8 cellular contexts compared by ENCODE assay signal in genomic region chr15:68056097-68056865, GRCh38. TPM values are rescaled to one million over a fixed set of nuclear protein-coding genes. Genes with fewer than 3 reads are reported as not detected.
DNase-seq lines count a peak whose midpoint lies in the region; ATAC-seq, FAIRE-seq and TF ChIP-seq lines count a peak whose summit lies in the region.

No MANE protein-coding gene starts in this region.

- H3K27me3 ChIP-seq in testis = no peaks in the 10 kb centered on the region

- H3K36me3 ChIP-seq in testis (ENCODE audit: low read depth, missing control alignments) = no peaks in the 10 kb centered on the region

- intact Hi-C loops in activated CD8-positive, alpha-beta T cell treated with anti-CD3 and anti-CD28 coated beads for 36 hours (cut with micrococcal nuclease) = no loop called here
- intact Hi-C loops in testis (cut with DNase I; ENCODE audit: low total_unique reads) = no loop called here

- POLR2A ChIA-PET in activated CD4-positive, alpha-beta T cell treated with anti-CD3 and anti-CD28 coated beads, Interleukin-2, amount 10 ng/mL, durations not matched to agents 7 days and 5 days (lab: Charles Lee) = no interaction called here
- POLR2A ChIA-PET in activated CD8-positive, alpha-beta T cell treated with anti-CD3 and anti-CD28 coated beads for 36 hours (lab: Charles Lee) = interaction anchor here (0.6 to 2.5 kb wide), 7 partner anchors 8 to 222 kb away, joined by 3 to 12 read pairs (median 5); partner anchors contain the start of genes CLN6 and FEM1B

- ATAC-seq in activated CD8-positive, alpha-beta T cell treated with anti-CD3 and anti-CD28 coated beads for 36 hours = no peak
- no peak for ATAC-seq in GM19035 (IDR thresholded peaks at IDR 0.05; ENCODE audit: unreplicated experiment)
- ATAC-seq in GM18870 (IDR thresholded peaks at IDR 0.05; ENCODE audit: unreplicated experiment) = no peak

- TF ChIP-seq POLR2A in testis (IDR thresholded peaks at IDR 0.05) = no peak
- no peak for TF ChIP-seq POLR2A in GM12892 (IDR thresholded peaks at IDR 0.05; ENCODE audit: low read depth, low read length)

- WGBS in testis, 2 donors = 27 to 32% methylated on average over 5 of the region's 5 CpGs

- peaks cover 5% of the 10 kb centered on the region for H3K9me3 Mint-ChIP-seq in activated CD4-positive, alpha-beta T cell treated with anti-CD3 and anti-CD28 coated beads, Interleukin-2, amount 10 ng/mL, durations not matched to agents 7 days and 5 days
- H3K9me3 Mint-ChIP-seq in activated CD8-positive, alpha-beta T cell treated with anti-CD3 and anti-CD28 coated beads for 36 hours = no peaks in the 10 kb centered on the region
- no peaks in the 10 kb centered on the region for H3K9me3 Mint-ChIP-seq in immature natural killer cell

- no peaks in the 10 kb centered on the region for H3K9me3 ChIP-seq in testis

- CTCF ChIA-PET in activated CD4-positive, alpha-beta T cell treated with anti-CD3 and anti-CD28 coated beads, Interleukin-2, amount 10 ng/mL, durations not matched to agents 7 days and 5 days (lab: Charles Lee) = no interaction called here
- CTCF ChIA-PET in activated CD8-positive, alpha-beta T cell treated with anti-CD3 and anti-CD28 coated beads for 36 hours (lab: Charles Lee) = no interaction called here

- H3K4me1 ChIP-seq in testis = peaks cover 22% of the 10 kb centered on the region

- H3K4me1 Mint-ChIP-seq in activated CD4-positive, alpha-beta T cell treated with anti-CD3 and anti-CD28 coated beads, Interleukin-2, amount 10 ng/mL, durations not matched to agents 7 days and 5 days = peaks cover 44% of the 10 kb centered on the region
- H3K4me1 Mint-ChIP-seq in activated CD8-positive, alpha-beta T cell treated with anti-CD3 and anti-CD28 coated beads for 36 hours (ENCODE audit: low read depth) = peaks cover 50% of the 10 kb centered on the region
- peaks cover 61 to 67% of the 10 kb centered on the region in 2 donors for H3K4me1 Mint-ChIP-seq in immature natural killer cell

- peaks cover 9% of the 10 kb centered on the region for H3K27me3 Mint-ChIP-seq in activated CD4-positive, alpha-beta T cell treated with anti-CD3 and anti-CD28 coated beads, Interleukin-2, amount 10 ng/mL, durations not matched to agents 7 days and 5 days
- peaks cover 7% of the 10 kb centered on the region for H3K27me3 Mint-ChIP-seq in activated CD8-positive, alpha-beta T cell treated with anti-CD3 and anti-CD28 coated beads for 36 hours
- peaks cover 3 to 11% (median 5%) of the 10 kb centered on the region in 3 donors for H3K27me3 Mint-ChIP-seq in immature natural killer cell (ENCODE audit: low read depth in 3 of 3)

- H3K27ac ChIP-seq in testis = peak overlapping the region in 1 of 2 donors; percentile 96

- FAIRE-seq in GM12892 (lab: Jason Lieb, UNC) = no peak

- peaks cover 26% of the 10 kb centered on the region for H3K36me3 Mint-ChIP-seq in activated CD4-positive, alpha-beta T cell treated with anti-CD3 and anti-CD28 coated beads, Interleukin-2, amount 10 ng/mL, durations not matched to agents 7 days and 5 days (ENCODE audit: low read depth)
- H3K36me3 Mint-ChIP-seq in activated CD8-positive, alpha-beta T cell treated with anti-CD3 and anti-CD28 coated beads for 36 hours (ENCODE audit: low read depth) = peaks cover 2% of the 10 kb centered on the region
- H3K36me3 Mint-ChIP-seq in immature natural killer cell = no peaks in the 10 kb centered on the region

- no peak for TF ChIP-seq CTCF in activated CD8-positive, alpha-beta T cell treated with anti-CD3 and anti-CD28 coated beads for 36 hours (IDR thresholded peaks at IDR 0.05)
- no peak for TF ChIP-seq CTCF in testis (IDR thresholded peaks at IDR 0.05)

- H3K4me3 Mint-ChIP-seq in activated CD4-positive, alpha-beta T cell treated with anti-CD3 and anti-CD28 coated beads, Interleukin-2, amount 10 ng/mL, durations not matched to agents 7 days and 5 days = peak overlapping the region; percentile 93
- peak overlapping the region; percentile 84 for H3K4me3 Mint-ChIP-seq in activated CD8-positive, alpha-beta T cell treated with anti-CD3 and anti-CD28 coated beads for 36 hours
- H3K4me3 Mint-ChIP-seq in immature natural killer cell = peak overlapping the region; percentile 86 to 96 (median 92)

- DNase-seq in activated CD4-positive, alpha-beta T cell treated with anti-CD3 and anti-CD28 coated beads, Interleukin-2, amount 10 ng/mL, durations not matched to agents 7 days and 5 days = no peak
- DNase-seq in activated CD4-positive, alpha-beta T cell treated with anti-CD3 and anti-CD28 coated beads, Interleukin-2, amount 50 U/mL, for 4 hours = no peak
- DNase-seq in activated CD8-positive, alpha-beta T cell treated with anti-CD3 and anti-CD28 coated beads for 36 hours = no peak
- DNase-seq in immature natural killer cell (no peak), testis (no peak), GM12892 (ENCODE audit: insufficient read length) (no peak)

- H3K27ac Mint-ChIP-seq in activated CD4-positive, alpha-beta T cell treated with anti-CD3 and anti-CD28 coated beads, Interleukin-2, amount 10 ng/mL, durations not matched to agents 7 days and 5 days = no peak overlapping the region
- peak overlapping the region; percentile 14 for H3K27ac Mint-ChIP-seq in activated CD8-positive, alpha-beta T cell treated with anti-CD3 and anti-CD28 coated beads for 36 hours
- H3K27ac Mint-ChIP-seq in immature natural killer cell = peak overlapping the region; percentile 19 to 91 (median 61)

- H3K4me3 ChIP-seq in testis = peak overlapping the region; percentile 94 to 100

RNA-seq across cellular contexts. Expression of gene PIAS1, which starts 2.2 kb away (rescaled TPM):
- total RNA-seq in activated CD4-positive, alpha-beta T cell treated with anti-CD3 and anti-CD28 coated beads, Interleukin-2, amount 10 ng/mL, durations not matched to agents 7 days and 5 days = 10 to 100 TPM; 41.7 to 53.3 TPM
- total RNA-seq in activated CD8-positive, alpha-beta T cell treated with anti-CD3 and anti-CD28 coated beads for 36 hours = 10 to 100 TPM; 26.0 to 29.8 TPM
- 100 to 1,000 TPM in 2 of 3 donors, 10 to 100 TPM in 1; 84.1 to 138 (median 112) TPM for polyA plus RNA-seq in immature natural killer cell
- total RNA-seq in testis = 10 to 100 TPM; 60.5 to 87.6 TPM
- 57.2 TPM for polyA plus RNA-seq in testis (ENCODE audit: insufficient read depth, low read depth, low replicate concordance)
- 32.2 TPM for polyA plus RNA-seq in GM12892 (2012; ENCODE audit: missing spikeins)
